Comparison of ENCODE assay signal across 8 cellular contexts in the genomic region with DNA sequence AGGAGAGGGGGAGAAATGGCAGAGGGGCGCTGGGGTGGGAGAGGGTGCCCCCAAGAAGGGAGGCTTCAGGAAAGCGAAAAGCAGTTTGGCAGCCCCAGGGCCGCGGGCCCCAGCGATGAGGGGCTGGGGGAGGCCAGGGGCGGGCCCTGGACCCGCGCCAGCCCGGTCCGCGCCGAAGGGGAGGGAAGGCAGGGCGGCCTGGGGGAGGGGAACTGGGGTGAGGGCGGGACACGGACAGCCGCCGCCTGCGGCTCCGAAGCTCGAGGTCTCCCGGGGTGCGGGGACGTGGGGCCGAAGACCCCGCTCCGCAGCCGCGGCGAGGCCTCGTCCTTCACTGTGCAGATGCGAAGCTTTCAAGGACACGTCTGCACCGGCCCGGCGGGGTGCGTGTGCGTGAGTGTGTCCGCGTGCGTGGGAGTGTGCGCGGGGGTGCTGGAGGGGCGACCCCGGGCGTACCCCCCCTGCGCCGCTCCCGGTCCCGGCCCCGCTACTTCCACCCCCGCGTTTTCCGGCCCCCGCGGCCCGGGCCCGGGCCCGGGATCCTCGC. TPM values are rescaled to one million over a fixed set of nuclear protein-coding genes. Genes with fewer than 3 reads are reported as not detected.
DNase-seq lines count a peak whose midpoint lies in the region; ATAC-seq and TF ChIP-seq lines count a peak whose summit lies in the region.

No MANE protein-coding gene starts in this region.

- intact Hi-C loops in left colon (cut with DNase I, micrococcal nuclease), result no loop called here
- intact Hi-C loops in stomach (cut with DNase I; ENCODE audit: low total_unique reads), result no loop called here

- no peaks in the 10 kb centered on the region for H3K9me3 ChIP-seq in stomach

- H3K4me3 ChIP-seq in GM12865 (ENCODE audit: low read depth, low read length), result peak overlapping the region; percentile 50
- H3K4me3 ChIP-seq in stomach, result peak overlapping the region; percentile 73 to 96 (median 80)

- peak; percentile 21 for DNase-seq in GM12865 (ENCODE audit: low read depth)
- DNase-seq in NCI-H2171 treated with DMSO at 0.1 percent for 48 hours (lab: John Stamatoyannopoulos, UW), result peak; percentile 68
- peak; percentile 50 for DNase-seq in astrocyte of the hippocampus (ENCODE audit: low read depth, low spot score)
- DNase-seq in left colon, result peak; percentile 59 to 75
- no peak for DNase-seq in stomach
- DNase-seq in NOMO-1 (lab: John Stamatoyannopoulos, UW; ENCODE audit: unreplicated experiment in 2 of 2), result no peak
- no peak for DNase-seq in AML-193 (lab: John Stamatoyannopoulos, UW)

- H3K36me3 ChIP-seq in stomach, result no peaks in the 10 kb centered on the region

- TF ChIP-seq POLR2A in stomach (IDR thresholded peaks at IDR 0.05), result no peak

- TF ChIP-seq EP300 in stomach (IDR thresholded peaks at IDR 0.05), result no peak

- peaks cover 33 to 63% (median 52%) of the 10 kb centered on the region in 4 donors for H3K4me1 ChIP-seq in stomach

- ATAC-seq in left colon, result peak; percentile 50
- no peak for ATAC-seq in HG03196 (IDR thresholded peaks at IDR 0.05; ENCODE audit: unreplicated experiment)

- H3K27ac ChIP-seq in stomach, result peak overlapping the region; percentile 67 to 88 (median 82)

- WGBS in stomach, 5 donors, result 1 to 15% (median 1%) methylated on average over 7 to 58 of the region's 59 CpGs

- no peaks in the 10 kb centered on the region for H3K27me3 ChIP-seq in stomach

- TF ChIP-seq CTCF in GM12865 (IDR thresholded peaks at IDR 0.05; ENCODE audit: insufficient read depth, low read depth, low read length, missing control alignments) (no peak), stomach (IDR thresholded peaks at IDR 0.05) (no peak)

RNA-seq across cellular contexts. Expression of gene DNMT3A, which starts 1.3 kb away (rescaled TPM):
- 10 to 100 TPM; 27.3 to 27.8 TPM for total RNA-seq in left colon
- total RNA-seq in stomach, result 10 to 100 TPM in 4 of 5 donors, 1 to 10 TPM in 1; 6.4 to 47.4 (median 21.9) TPM
- polyA plus RNA-seq in stomach, result 10 to 100 TPM in 1 of 3 donors, 1 to 10 TPM in 2; 3.4 to 10.1 (median 5.1) TPM

Comparison
In these comparisons a context has a peak if more than half of its experiments do, and no peak if none do; other contexts are left out.
1. DNase-seq: peak in GM12865 (single experiment), NCI-H2171 treated with DMSO at 0.1 percent for 48 hours (single experiment), astrocyte of the hippocampus (single experiment) and left colon (2 of 2); none in stomach (single experiment), NOMO-1 (0 of 2) and AML-193 (0 of 2).